10 cellular contexts compared by ENCODE assay signal in genomic region chr11:117225553-117226170, GRCh38. TPM values are rescaled to one million over a fixed set of nuclear protein-coding genes. Genes with fewer than 3 reads are reported as not detected.
DNase-seq lines count a peak whose midpoint lies in the region; ATAC-seq, FAIRE-seq and TF ChIP-seq lines count a peak whose summit lies in the region.
"Had no signal": no experiment of that assay in that cellular context is flagged by ENCODE, and none has a peak within 500 bp of the region (broad histone marks: within the 10 kb centered on the region; RNA-seq: fewer than 3 reads in every experiment).

No MANE protein-coding gene starts in this region.

- 91% methylated on average over 9 of the region's 9 CpGs; no CpG with 5 or more reads in 1 of the 2 experiments for WGBS in H1 (ENCODE audit: extremely low coverage in 1 of 2, insufficient coverage in 1 of 2, insufficient read length in 1 of 2, insufficient replicate concordance in 2 of 2, low coverage in 1 of 2, low lambda C conversion rate in 2 of 2, missing lambda C conversion rate in 1 of 2), 2 experiments

- H4K91ac ChIP-seq in H1 (replicated peaks; ENCODE audit: insufficient read length, low read length), result no peak overlapping the region

- no peak overlapping the region for H2BK5ac ChIP-seq in H1 (ENCODE audit: low read depth, low read length)

- H3K9ac ChIP-seq in H1 (replicated peaks in 1 of 4; ENCODE audit: extremely low read depth in 1 of 4, low read depth in 3 of 4, low read length in 3 of 4), result no peak overlapping the region

- H4K5ac ChIP-seq in H1 (ENCODE audit: insufficient read length, low read depth, low read length), result no peak overlapping the region

- H3K27me3 Mint-ChIP-seq in Caco-2 (ENCODE audit: insufficient read depth, unreplicated experiment), result no peaks in the 10 kb centered on the region

- BruUV-seq in Caco-2 (replicated peaks; lab: Mats Ljungman, UMichigan), result no TSS peak

- no peak for TF ChIP-seq EP300 in H1 (IDR thresholded peaks at IDR 0.05; ENCODE audit: borderline replicate concordance in 1 of 2, low read depth in 2 of 2, low read length in 2 of 2)

- FAIRE-seq in GM12891 (lab: Jason Lieb, UNC) (no peak), H1 (lab: Jason Lieb, UNC) (no peak), GM12892 (lab: Jason Lieb, UNC) (no peak)

- H3K36me3 Mint-ChIP-seq in Caco-2 (ENCODE audit: insufficient read depth, unreplicated experiment), result peaks cover 60% of the 10 kb centered on the region

- H3K4me3 ChIP-seq in Caco-2 (ENCODE audit: low read depth, low read length) (no peak overlapping the region), H1 (ENCODE audit: extremely low read depth in 1 of 4, insufficient read depth in 2 of 4, low read depth in 3 of 4, low read length in 4 of 4) (no peak overlapping the region)
- H3K4me3 ChIP-seq: HAP-1, SJSA1 had no signal

- ATAC-seq in stimulated activated naive CD8-positive, alpha-beta T cell treated with anti-CD3 and anti-CD28 coated beads, Interleukin-15, Interleukin-2, amounts not matched to agents 100 U/mL and 50 U/mL, for 24 hours, result no peak

- peak overlapping the region; percentile 79 for H3K27ac Mint-ChIP-seq in Caco-2 (ENCODE audit: unreplicated experiment)

- H3K27me3 ChIP-seq in Caco-2 (replicated peaks; ENCODE audit: control insufficient read depth, insufficient read depth, low read length), result no peaks in the 10 kb centered on the region
- H3K27me3 ChIP-seq in H1 (replicated peaks in 1 of 4; ENCODE audit: control insufficient read depth in 3 of 4, extremely low read depth in 1 of 4, insufficient read depth in 3 of 4, low read length in 3 of 4), result no peaks in the 10 kb centered on the region
- H3K27me3 ChIP-seq: SJSA1 had no signal

- no peak overlapping the region for H3K56ac ChIP-seq in H1 (replicated peaks; ENCODE audit: insufficient read length, low read depth, low read length)

- H3K36me3 ChIP-seq in Caco-2 (ENCODE audit: control insufficient read depth, insufficient read depth, low read length) (peaks cover 4% of the 10 kb centered on the region), H1 (ENCODE audit: control insufficient read depth in 2 of 4, insufficient read depth in 4 of 4, low read length in 3 of 4) (peaks cover 7 to 25% (median 16%) of the 10 kb centered on the region in 4 experiments; a peak in 6 of 8 replicates)

- no peak for DNase-seq in Caco-2
- DNase-seq in GM12891 (ENCODE audit: insufficient read length, low spot score), result no peak
- no peak for DNase-seq in H1 (ENCODE audit: low read depth in 1 of 2, low spot score in 2 of 2)
- peak; percentile 41 for DNase-seq in posterior vena cava (ENCODE audit: low spot score)
- DNase-seq in GM12892 (ENCODE audit: insufficient read length), result no peak
- DNase-seq in stimulated activated naive CD8-positive, alpha-beta T cell treated with anti-CD3 and anti-CD28 coated beads, Interleukin-15, Interleukin-2, amounts not matched to agents 100 U/mL and 50 U/mL, for 24 hours, result no peak
- DNase-seq in DMS53 (lab: John Stamatoyannopoulos, UW), result no peak
- no peak for DNase-seq in NCI-H226

- no peak overlapping the region for H2BK120ac ChIP-seq in H1 (replicated peaks; ENCODE audit: low read depth, low read length)

- no peak overlapping the region for H3K18ac ChIP-seq in H1 (ENCODE audit: extremely low read depth, low read length)

- no peak overlapping the region for H3K14ac ChIP-seq in H1 (ENCODE audit: insufficient read length)

- H2BK12ac ChIP-seq in H1 (ENCODE audit: low read depth, low read length), result no peak overlapping the region

- H4K20me1 ChIP-seq in H1 (replicated peaks in 1 of 2; ENCODE audit: control insufficient read depth in 1 of 2, insufficient read depth in 2 of 2, low read length in 2 of 2), result peaks cover 1 to 2% of the 10 kb centered on the region in 2 experiments

- TF ChIP-seq CTCF in Caco-2 (IDR thresholded peaks at IDR 0.05; ENCODE audit: insufficient read depth in 1 of 2, low read depth in 1 of 2, low read length in 1 of 2, severe bottlenecking in 1 of 2, unreplicated experiment in 1 of 2) (no peak), H1 (IDR thresholded peaks at IDR 0.05; ENCODE audit: control extremely low read depth in 1 of 3, insufficient read depth in 1 of 3, low read depth in 1 of 3, low read length in 3 of 3) (no peak)

- intact Hi-C loops in Caco-2 (cut with micrococcal nuclease; ENCODE audit: unreplicated experiment), result loop anchor here (1.0 to 2.0 kb wide), 6 partner anchors 27 to 493 kb away; partner anchors contain the start of genes SIDT2 and TAGLN
- intact Hi-C loops in posterior vena cava (cut with DNase I), result loop anchor here in 1 of 2 donors (5.0 to 10.0 kb wide), 2 partner anchors 43 to 431 kb away; partner anchors contain the start of gene APOA5

- H3K27ac ChIP-seq in H1 (ENCODE audit: low read depth, low read length), result no peak overlapping the region
- H3K27ac ChIP-seq: SJSA1 had no signal

- H3K4me2 ChIP-seq in H1 (ENCODE audit: insufficient read depth in 1 of 2, low read depth in 2 of 2, low read length in 2 of 2), result no peak overlapping the region

- no peak overlapping the region for H2BK20ac ChIP-seq in H1 (ENCODE audit: low read length)

- H2BK15ac ChIP-seq in H1 (ENCODE audit: low read length), result no peak overlapping the region

- TF ChIP-seq RAD21 in H1 (IDR thresholded peaks at IDR 0.05 in 1 of 2, conservative IDR thresholded peaks at IDR 0.05 in 1 of 2; ENCODE audit: low read depth in 2 of 2, low read length in 2 of 2), result no peak

- H4K8ac ChIP-seq in H1 (ENCODE audit: extremely low read depth, insufficient read depth, low read length), result peak overlapping the region; percentile 41; the same call in 1 of the 2 replicates

- H2AFZ ChIP-seq in H1 (ENCODE audit: low read length), result no peak overlapping the region

- peaks cover 34% of the 10 kb centered on the region for H3K4me1 ChIP-seq in Caco-2
- no peaks in the 10 kb centered on the region for H3K4me1 ChIP-seq in H1 (replicated peaks in 1 of 4; ENCODE audit: control insufficient read depth in 3 of 4, insufficient read depth in 4 of 4, low read length in 3 of 4)
- H3K4me1 ChIP-seq: HAP-1, SJSA1 had no signal

- peaks cover 40% of the 10 kb centered on the region for H3K4me1 Mint-ChIP-seq in Caco-2 (ENCODE audit: low read depth, unreplicated experiment)

- H3K23me2 ChIP-seq in H1 (ENCODE audit: low read depth, low read length), result no peaks in the 10 kb centered on the region

- no peak for TF ChIP-seq POLR2A in GM12891 (IDR thresholded peaks at IDR 0.05; ENCODE audit: low read depth, low read length)
- no peak for TF ChIP-seq POLR2A in H1 (IDR thresholded peaks at IDR 0.05; ENCODE audit: control extremely low read depth in 1 of 2, low read depth in 2 of 2, low read length in 2 of 2)
- no peak for TF ChIP-seq POLR2A in GM12892 (IDR thresholded peaks at IDR 0.05; ENCODE audit: low read depth, low read length)

- CTCF ChIA-PET in Caco-2 (lab: Charles Lee), result interaction anchor here (0.7 to 5.1 kb wide), 13 partner anchors 9 to 483 kb away, joined by 3 to 38 read pairs (median 4); partner anchors contain the start of genes PAFAH1B2 and SIDT2
- CTCF ChIA-PET in H1 (lab: Charles Lee; ENCODE audit: partially characterized antibody), result interaction anchor here (0.6 to 25.0 kb wide), 20 partner anchors 9 to 454 kb away, joined by 3 to 449 read pairs (median 4); partner anchors contain the start of genes APOA1, APOA5, SIDT2 and TAGLN

- no peak overlapping the region for H2AK5ac ChIP-seq in H1 (ENCODE audit: low read depth, low read length)

- H3K9me3 Mint-ChIP-seq in Caco-2 (ENCODE audit: unreplicated experiment), result no peaks in the 10 kb centered on the region

- H3K4ac ChIP-seq in H1 (replicated peaks; ENCODE audit: insufficient read length, low read depth, low read length), result no peak overlapping the region

- no peak overlapping the region for H3K23ac ChIP-seq in H1 (ENCODE audit: insufficient read length)

- H3K4me3 Mint-ChIP-seq in Caco-2 (ENCODE audit: unreplicated experiment), result no peak overlapping the region

- H3K79me2 ChIP-seq in H1 (ENCODE audit: control insufficient read depth in 1 of 2, insufficient read depth in 2 of 2, low read length in 2 of 2), result 0 out of 4 replicates have a peak, but pooled peaks cover 0 to 5% of the 10 kb centered on the region in 2 experiments

- POLR2A ChIA-PET in Caco-2 (lab: Charles Lee) (interaction anchor here (0.5 to 1.8 kb wide), 3 partner anchors 47 to 1967 kb away, joined by 3 to 10 read pairs (median 7); partner anchors contain the start of genes PAFAH1B2 and SIDT2), H1 (lab: Charles Lee; ENCODE audit: partially characterized antibody) (interaction anchor here (1.7 to 2.6 kb wide), 3 partner anchors 23 to 50 kb away, joined by 6 to 11 read pairs (median 7); no protein-coding TSS in a partner anchor)

- H3K79me1 ChIP-seq in H1 (ENCODE audit: low read depth, low read length), result peaks cover 7% of the 10 kb centered on the region; the same call in 1 of the 2 replicates

- H3K9me3 ChIP-seq in Caco-2, result no peaks in the 10 kb centered on the region
- H3K9me3 ChIP-seq in H1 (ENCODE audit: insufficient read depth in 2 of 2, low read depth in 1 of 2, low read length in 1 of 2), result no peaks in the 10 kb centered on the region
- H3K9me3 ChIP-seq: HAP-1, SJSA1 had no signal

RNA-seq across cellular contexts. Expression of gene PCSK7, which starts 6.2 kb away (rescaled TPM):
- total RNA-seq in Caco-2 (2022) (120 and 132 TPM in 2 replicates), posterior vena cava (10 to 100 TPM; 41.9 to 48.6 TPM)
- 30.6 TPM for polyA plus RNA-seq in GM12891 (2012; ENCODE audit: low read depth, missing spikeins)
- 38.5 and 45.6 TPM in 2 replicates for total RNA-seq in H1 (2021; fragmentation: NEBNext Ultra II Directional; extraction: Animal tissue kit (Norgen Biotek cat#: 25700))
- 23.4 and 38.8 TPM in 2 replicates for polyA plus RNA-seq in H1 (2011; rRNA removed)
- polyA plus RNA-seq in H1 (2011; cell fraction: cytosol; rRNA removed), result 33.3 TPM
- polyA plus RNA-seq in H1 (2011; cell fraction: nucleus; rRNA removed), result 67.6 TPM
- 26.1 to 32.5 TPM (median 31.3 TPM) in 4 replicates for polyA plus RNA-seq in H1 (2012, experiment 1 of 2)
- polyA plus RNA-seq in H1 (2012, experiment 2 of 2), result 15.2 TPM
- polyA plus RNA-seq in H1 (2013, experiment 1 of 2), result 20.6 TPM
- polyA plus RNA-seq in H1 (2013, experiment 2 of 2), result 21.3 TPM
- 30.3 and 32.9 TPM in 2 replicates for polyA minus RNA-seq in H1 (2011; rRNA and poly(A)+ RNA removed)
- 23.0 TPM for polyA minus RNA-seq in H1 (2011; cell fraction: cytosol; rRNA and poly(A)+ RNA removed)
- polyA minus RNA-seq in H1 (2011; cell fraction: nucleus; rRNA and poly(A)+ RNA removed), result 30.8 TPM
- polyA plus RNA-seq in GM12892 (2012; ENCODE audit: missing spikeins), result 41.6 TPM

RNA-seq across cellular contexts. Expression of gene RNF214, which starts 6.8 kb away (rescaled TPM):
- total RNA-seq in Caco-2 (2022), result 51.2 and 55.8 TPM in 2 replicates
- polyA plus RNA-seq in GM12891 (2012; ENCODE audit: low read depth, missing spikeins), result 7.1 TPM
- 33.7 and 35.6 TPM in 2 replicates for total RNA-seq in H1 (2021; fragmentation: NEBNext Ultra II Directional; extraction: Animal tissue kit (Norgen Biotek cat#: 25700))
- polyA plus RNA-seq in H1 (2011; rRNA removed), result 34.9 and 35.3 TPM in 2 replicates
- polyA plus RNA-seq in H1 (2011; cell fraction: cytosol; rRNA removed), result 20.7 TPM
- 80.8 TPM for polyA plus RNA-seq in H1 (2011; cell fraction: nucleus; rRNA removed)
- polyA plus RNA-seq in H1 (2012, experiment 1 of 2), result 18.8 to 22.7 TPM (median 20.3 TPM) in 4 replicates
- polyA plus RNA-seq in H1 (2012, experiment 2 of 2), result 4.6 TPM
- polyA plus RNA-seq in H1 (2013, experiment 1 of 2), result 18.8 TPM
- 17.3 TPM for polyA plus RNA-seq in H1 (2013, experiment 2 of 2)
- 79.0 and 79.9 TPM in 2 replicates for polyA minus RNA-seq in H1 (2011; rRNA and poly(A)+ RNA removed)
- polyA minus RNA-seq in H1 (2011; cell fraction: cytosol; rRNA and poly(A)+ RNA removed), result 23.1 TPM
- polyA minus RNA-seq in H1 (2011; cell fraction: nucleus; rRNA and poly(A)+ RNA removed), result 39.3 TPM
- total RNA-seq in posterior vena cava, result 10 to 100 TPM; 24.8 to 25.7 TPM
- polyA plus RNA-seq in GM12892 (2012; ENCODE audit: missing spikeins), result 10.9 TPM

RNA-seq across cellular contexts. Expression of gene TAGLN, which starts 26.5 kb away (rescaled TPM):
- 303 and 588 TPM in 2 replicates for total RNA-seq in Caco-2 (2022)
- 2.8 TPM for polyA plus RNA-seq in GM12891 (2012; ENCODE audit: low read depth, missing spikeins)
- 300 and 301 TPM in 2 replicates for total RNA-seq in H1 (2021; fragmentation: NEBNext Ultra II Directional; extraction: Animal tissue kit (Norgen Biotek cat#: 25700))
- polyA plus RNA-seq in H1 (2011; rRNA removed), result 140 and 150 TPM in 2 replicates
- polyA plus RNA-seq in H1 (2011; cell fraction: cytosol; rRNA removed), result 178 TPM
- polyA plus RNA-seq in H1 (2011; cell fraction: nucleus; rRNA removed), result 132 TPM
- 186 to 274 TPM (median 201 TPM) in 4 replicates for polyA plus RNA-seq in H1 (2012, experiment 1 of 2)
- 415 TPM for polyA plus RNA-seq in H1 (2012, experiment 2 of 2)
- polyA plus RNA-seq in H1 (2013, experiment 1 of 2), result 193 TPM
- polyA plus RNA-seq in H1 (2013, experiment 2 of 2), result 186 TPM
- 97.7 and 118 TPM in 2 replicates for polyA minus RNA-seq in H1 (2011; rRNA and poly(A)+ RNA removed)
- 36.1 TPM for polyA minus RNA-seq in H1 (2011; cell fraction: cytosol; rRNA and poly(A)+ RNA removed)
- 59.7 TPM for polyA minus RNA-seq in H1 (2011; cell fraction: nucleus; rRNA and poly(A)+ RNA removed)
- total RNA-seq in posterior vena cava, result 1,000 to 10,000 TPM; 5,409 to 9,264 TPM
- polyA plus RNA-seq in GM12892 (2012; ENCODE audit: missing spikeins), result 4.5 TPM

RNA-seq across cellular contexts. Expression of gene SIDT2, which starts 47.1 kb away (rescaled TPM):
- 57.2 and 61.7 TPM in 2 replicates for total RNA-seq in Caco-2 (2022)
- polyA plus RNA-seq in GM12891 (2012; ENCODE audit: low read depth, missing spikeins), result 11.1 TPM
- 14.6 and 18.5 TPM in 2 replicates for total RNA-seq in H1 (2021; fragmentation: NEBNext Ultra II Directional; extraction: Animal tissue kit (Norgen Biotek cat#: 25700))
- 21.1 and 26.7 TPM in 2 replicates for polyA plus RNA-seq in H1 (2011; rRNA removed)
- polyA plus RNA-seq in H1 (2011; cell fraction: cytosol; rRNA removed), result 15.5 TPM
- polyA plus RNA-seq in H1 (2011; cell fraction: nucleus; rRNA removed), result 85.9 TPM
- 13.3 to 18.4 TPM (median 14.8 TPM) in 4 replicates for polyA plus RNA-seq in H1 (2012, experiment 1 of 2)
- 12.4 TPM for polyA plus RNA-seq in H1 (2012, experiment 2 of 2)
- polyA plus RNA-seq in H1 (2013, experiment 1 of 2), result 15.5 TPM
- 14.7 TPM for polyA plus RNA-seq in H1 (2013, experiment 2 of 2)
- 27.2 and 33.9 TPM in 2 replicates for polyA minus RNA-seq in H1 (2011; rRNA and poly(A)+ RNA removed)
- polyA minus RNA-seq in H1 (2011; cell fraction: cytosol; rRNA and poly(A)+ RNA removed), result 12.8 TPM
- polyA minus RNA-seq in H1 (2011; cell fraction: nucleus; rRNA and poly(A)+ RNA removed), result 35.6 TPM
- total RNA-seq in posterior vena cava, result 10 to 100 TPM; 39.2 to 49.5 TPM
- polyA plus RNA-seq in GM12892 (2012; ENCODE audit: missing spikeins), result 13.6 TPM
